ENCODE assay signal across 8 cellular contexts in the genomic region with DNA sequence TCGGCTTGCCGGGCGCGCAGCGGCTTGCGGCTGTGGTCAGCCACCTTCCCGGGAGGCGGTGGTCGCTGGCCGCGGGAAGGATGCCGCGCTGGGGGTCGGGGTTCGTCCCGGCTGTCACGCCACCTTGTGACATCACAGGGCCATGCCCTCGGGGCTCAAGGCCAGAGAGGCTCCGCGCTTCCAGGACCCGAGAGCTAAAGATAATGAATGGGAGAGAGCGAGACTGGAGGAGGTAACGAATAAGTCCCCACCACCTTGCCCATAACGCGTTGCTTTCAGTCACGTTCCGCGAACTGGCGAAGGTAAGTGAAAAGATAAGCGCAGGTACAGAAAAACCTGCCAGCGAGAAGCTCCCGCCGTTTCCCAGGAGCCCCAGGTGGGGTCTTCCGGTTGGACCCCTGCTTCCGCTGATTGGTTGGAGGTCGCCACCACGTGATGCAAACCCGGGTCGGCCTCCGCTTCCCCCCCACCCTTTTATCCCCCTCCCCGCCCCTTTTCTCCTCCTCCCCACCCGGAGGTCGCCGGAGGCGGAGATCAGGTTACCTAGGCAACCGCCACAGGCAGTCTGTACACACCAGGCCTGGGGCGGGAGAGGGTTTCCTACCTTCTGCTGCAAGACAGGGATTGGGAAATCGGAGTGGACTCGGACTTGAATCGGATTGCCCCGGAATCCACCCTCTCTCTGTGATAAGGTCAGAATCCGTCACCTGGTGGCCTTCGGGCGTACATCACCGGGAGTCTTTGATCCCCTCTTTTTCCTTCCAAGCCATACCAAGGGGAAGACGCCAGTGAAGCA. TPM values are rescaled to one million over a fixed set of nuclear protein-coding genes. Genes with fewer than 3 reads are reported as not detected.
DNase-seq lines count a peak whose midpoint lies in the region; ATAC-seq, FAIRE-seq and TF ChIP-seq lines count a peak whose summit lies in the region.

A gene (plus strand): TSS at position 563 of the 796 bp plus-strand sequence.

- peak within 1 kb of the TSS; percentile 87 for H2BK12ac ChIP-seq in H9 (ENCODE audit: insufficient read length, low read depth, low read length)

- H3T11ph ChIP-seq in H9 (ENCODE audit: low read length), result peak within 1 kb of the TSS; percentile 13

- H4K5ac ChIP-seq in H9 (ENCODE audit: insufficient read length, low read depth, low read length), result peak within 1 kb of the TSS; percentile 49

- peak within 1 kb of the TSS; percentile 84 for H2BK120ac ChIP-seq in H9 (ENCODE audit: low read depth, low read length, poor library complexity, severe bottlenecking)

- peaks cover 4 to 17% (median 5%) of the 10 kb centered on the region in 3 experiments; a peak in 6 of 7 replicates for H3K36me3 Mint-ChIP-seq in H9 (ENCODE audit: insufficient read depth in 1 of 3, low read depth in 3 of 3)

- intact Hi-C loops in K562 (cut with micrococcal nuclease), result loop anchor here (5.0 kb wide), 1 partner anchor 287 kb away; no protein-coding TSS in a partner anchor
- intact Hi-C loops in sigmoid colon (cut with DNase I), result no loop called here

- H2BK5ac ChIP-seq in H9 (ENCODE audit: insufficient read length, low read length), result peak within 1 kb of the TSS; percentile 32

- CTCF ChIA-PET in K562 (lab: Yijun Ruan, JAX; ENCODE audit: low intra/inter-chr PET ratio), result no interaction called here

- no peaks in the 10 kb centered on the region for H3K4me1 ChIP-seq in H9 (ENCODE audit: insufficient read depth, low read length)
- peaks cover 0 to 6% of the 10 kb centered on the region in 2 experiments; a peak in 3 of 5 replicates for H3K4me1 ChIP-seq in K562 (replicated peaks in 1 of 2; ENCODE audit: control insufficient read depth in 2 of 2, insufficient read depth in 2 of 2, low read length in 2 of 2)
- H3K4me1 ChIP-seq in sigmoid colon, result peaks cover 0 to 15% (median 14%) of the 10 kb centered on the region in 4 donors

- H3K27ac ChIP-seq in H9 (ENCODE audit: insufficient read length, low read depth, low read length), result peak within 1 kb of the TSS; percentile 89
- H3K27ac ChIP-seq in K562 (ENCODE audit: extremely low read depth, low read depth, low read length), result no peak within 1 kb of the TSS
- H3K27ac ChIP-seq in sigmoid colon, result no peak within 1 kb of the TSS

- peak; percentile 12 for DNase-seq in AG20443 (ENCODE audit: low spot score)
- peak; percentile 98 for DNase-seq in H9
- peak; percentile 43 for DNase-seq in NCI-H526 treated with DMSO at 0.1 percent for 48 hours (lab: John Stamatoyannopoulos, UW)
- peak in 3 of 4 experiments; percentile 8 to 17 (median 17) for DNase-seq in K562 (ENCODE audit: extremely low read depth in 1 of 4, low spot score in 3 of 4)
- DNase-seq in sigmoid colon, result no peak
- DNase-seq in activated effector memory CD4-positive, alpha-beta T cell treated with Interleukin-2 at 50 U/mL for 16 hours, result no peak

- no TSS peak for BruUV-seq in K562 (replicated peaks; lab: Mats Ljungman, UMichigan)

- in situ Hi-C loops in K562 (cut with MboI), result no loop called here

- no peaks in the 10 kb centered on the region for H3K27me3 ChIP-seq in H9 (ENCODE audit: insufficient read depth, low read length)
- peaks cover 0 to 4% of the 10 kb centered on the region in 2 experiments; a peak in 3 of 5 replicates for H3K27me3 ChIP-seq in K562 (ENCODE audit: control insufficient read depth in 2 of 2, insufficient read depth in 2 of 2, low read length in 2 of 2)
- peaks cover 9 to 42% (median 13%) of the 10 kb centered on the region in 3 donors for H3K27me3 ChIP-seq in sigmoid colon

- peak within 1 kb of the TSS; percentile 18 for H3K4me3 ChIP-seq in K562
- H3K4me3 ChIP-seq in iPS-18c (ENCODE audit: insufficient read depth, low read depth, low read length), result peak within 1 kb of the TSS; percentile 90
- peak within 1 kb of the TSS; percentile 20 to 40 (median 32) for H3K4me3 ChIP-seq in sigmoid colon

- H3K79me1 ChIP-seq in H9 (ENCODE audit: insufficient read depth, low read depth, low read length, poor library complexity, severe bottlenecking), result no peaks in the 10 kb centered on the region

- no peak within 1 kb of the TSS for H4K91ac ChIP-seq in H9 (ENCODE audit: insufficient read length, low read depth, low read length)

- H4K8ac ChIP-seq in H9 (replicated peaks; ENCODE audit: insufficient read length, low read depth, low read length), result no peak within 1 kb of the TSS

- H3K27ac Mint-ChIP-seq in H9, result peak within 1 kb of the TSS; percentile 86 to 99 (median 99)

- H3K23ac ChIP-seq in H9 (ENCODE audit: insufficient read length, low read depth, low read length), result no peak within 1 kb of the TSS

- H3K9me3 ChIP-seq in H9 (ENCODE audit: control insufficient read depth, low read depth, low read length) (no peaks in the 10 kb centered on the region), K562 (replicated peaks; ENCODE audit: control insufficient read depth, insufficient read depth, low read depth, low read length) (no peaks in the 10 kb centered on the region), iPS-18c (ENCODE audit: control insufficient read depth, insufficient read depth, low read length) (no peaks in the 10 kb centered on the region), sigmoid colon (no peaks in the 10 kb centered on the region)

- TF ChIP-seq POLR2A in K562 (conservative IDR thresholded peaks at IDR 0.05) (no peak), sigmoid colon (IDR thresholded peaks at IDR 0.05) (no peak)

- H3K79me2 ChIP-seq in H9 (ENCODE audit: insufficient read depth, low read length), result no peaks in the 10 kb centered on the region
- no peaks in the 10 kb centered on the region for H3K79me2 ChIP-seq in K562 (ENCODE audit: control insufficient read depth, insufficient read depth, low read length)

- peaks cover 0 to 2% of the 10 kb centered on the region in 2 experiments; a peak in 1 of 5 replicates for H3K9me3 Mint-ChIP-seq in H9

- H4K20me1 ChIP-seq in H9 (ENCODE audit: control insufficient read depth, insufficient read depth, insufficient read length) (no peaks in the 10 kb centered on the region), K562 (replicated peaks; ENCODE audit: control insufficient read depth, insufficient read depth, low read length) (no peaks in the 10 kb centered on the region)

- no peak within 1 kb of the TSS for H2BK20ac ChIP-seq in H9 (ENCODE audit: low read depth, low read length, poor library complexity, severe bottlenecking)

- peaks cover 8% of the 10 kb centered on the region for H3K23me2 ChIP-seq in H9 (ENCODE audit: insufficient read length, low read depth, low read length, poor library complexity, severe bottlenecking)

- H3K18ac ChIP-seq in H9 (ENCODE audit: insufficient read length, low read depth, low read length), result peak within 1 kb of the TSS; percentile 92

- H3K4ac ChIP-seq in H9 (ENCODE audit: low read depth, low read length), result no peak within 1 kb of the TSS; the same call in 1 of the 2 replicates

- H3K36me3 ChIP-seq in K562 (ENCODE audit: control insufficient read depth, insufficient read depth, low read length), result no peaks in the 10 kb centered on the region
- no peaks in the 10 kb centered on the region for H3K36me3 ChIP-seq in sigmoid colon

- no peak within 1 kb of the TSS for H2AK5ac ChIP-seq in H9 (ENCODE audit: insufficient read length, low read length)

- peaks cover 2% of the 10 kb centered on the region for H3K27me3 Mint-ChIP-seq in H9 (ENCODE audit: low read depth)

- no peaks in the 10 kb centered on the region for H3K9me1 ChIP-seq in K562 (ENCODE audit: control insufficient read depth, insufficient read depth, low read length)

- peak within 1 kb of the TSS; percentile 80 for H3K14ac ChIP-seq in H9 (ENCODE audit: insufficient read depth, low read length)

- peaks cover 11 to 14% of the 10 kb centered on the region in 2 experiments for H3K4me1 Mint-ChIP-seq in H9

- no peak for FAIRE-seq in K562 (lab: Jason Lieb, UNC)

- peak within 1 kb of the TSS; percentile 92 for H3K4me2 ChIP-seq in H9 (ENCODE audit: insufficient read depth, insufficient read length, low read length)
- peak within 1 kb of the TSS; percentile 32 for H3K4me2 ChIP-seq in K562 (ENCODE audit: insufficient read depth, low read length)

- TF ChIP-seq CTCF in H9 (conservative IDR thresholded peaks at IDR 0.05) (peak; percentile 19; the same call in 1 of the 3 replicates), K562 (IDR thresholded peaks at IDR 0.05 in 2 of 3, conservative IDR thresholded peaks at IDR 0.05 in 1 of 3; ENCODE audit: insufficient read depth in 2 of 3, low read depth in 1 of 3, low read length in 3 of 3) (no peak), sigmoid colon (IDR thresholded peaks at IDR 0.05) (no peak)

- WGBS in H9 (ENCODE audit: extremely low coverage, insufficient read length, low lambda C conversion rate), result no CpG with 5 or more reads among the region's 56 CpGs
- WGBS in K562 (ENCODE audit: insufficient coverage, low coverage, missing lambda C conversion rate), result 3% methylated on average over 37 of the region's 56 CpGs
- WGBS in sigmoid colon, 2 donors, result 3 to 9% methylated on average over 56 of the region's 56 CpGs

- H2AFZ ChIP-seq in H9 (ENCODE audit: low read length) (peak within 1 kb of the TSS; percentile 41), K562 (ENCODE audit: low read depth, low read length) (0 out of 2 replicates have a peak within 1 kb of the TSS, but pooled peaks have one; percentile 40)

- no peak for TF ChIP-seq EP300 in K562 (IDR thresholded peaks at IDR 0.05; ENCODE audit: low read length)
- TF ChIP-seq EP300 in sigmoid colon (IDR thresholded peaks at IDR 0.05), result no peak

- peak within 1 kb of the TSS; percentile 81 to 88 for H3K4me3 Mint-ChIP-seq in H9

- peak; percentile 47; the same call in 2 of the 3 replicates for ATAC-seq in K562
- ATAC-seq in HG02571 (IDR thresholded peaks at IDR 0.05; ENCODE audit: unreplicated experiment), result no peak

- H2BK15ac ChIP-seq in H9 (ENCODE audit: low read depth, low read length), result no peak within 1 kb of the TSS

- POLR2A ChIA-PET in K562 (lab: Yijun Ruan, JAX), result interaction anchor here (0.6 kb wide), 1 partner anchor 232 kb away, joined by 3 read pairs; no protein-coding TSS in a partner anchor

- TF ChIP-seq RAD21 in K562 (CRISPR knock-in tag; conservative IDR thresholded peaks at IDR 0.05 in 1 of 2, IDR thresholded peaks at IDR 0.05 in 1 of 2), result no peak

- H3K9ac ChIP-seq in H9 (ENCODE audit: extremely low read depth, insufficient read length, low read length), result peak within 1 kb of the TSS; percentile 64
- H3K9ac ChIP-seq in K562 (ENCODE audit: insufficient read depth in 1 of 2, low read depth in 2 of 2, low read length in 2 of 2), result no peak within 1 kb of the TSS; a peak in 1 of 4 replicates

- H3K56ac ChIP-seq in H9 (ENCODE audit: insufficient read length, low read depth, low read length), result no peak within 1 kb of the TSS

RNA-seq across cellular contexts. Expression of the gene that starts here (rescaled TPM):
- total RNA-seq in H9 (2021) (0.39 and 0.77 TPM in 2 replicates), K562 (2014; rRNA removed) (not detected in 2 replicates), K562 (2014; rRNA removed; fragmentation: Illumina TruSeq; extraction: Trizol) (not detected in 2 replicates), K562 (2015; rRNA removed; fragmentation: Illumina TruSeq; extraction: Trizol) (not detected in 2 replicates), K562 (2021) (not detected in 2 replicates), sigmoid colon (not detected)
- total RNA-seq in K562 (2011; cell fraction: chromatin; rRNA removed; ENCODE audit: low replicate concordance), result not detected in 2 replicates
- total RNA-seq in K562 (2011; cell fraction: nucleolus; rRNA removed), result not detected in 2 replicates
- total RNA-seq in K562 (2011; cell fraction: nucleoplasm; rRNA removed), result not detected in 2 replicates
- polyA plus RNA-seq in K562 (2011; rRNA removed) (not detected in 2 replicates), K562 (2014; fragmentation: Illumina TruSeq; extraction: Trizol) (not detected in 2 replicates), K562 (2014; fragmentation: Nextera tagmentation; extraction: Ambion mirVana) (not detected), K562 (2014; rRNA removed) (not detected in 2 replicates), sigmoid colon (not detected)
- not detected in 2 replicates for polyA plus RNA-seq in K562 (2011; cell fraction: cytosol; rRNA removed)
- polyA plus RNA-seq in K562 (2011; cell fraction: nucleus; rRNA removed), result not detected in 2 replicates
- 0.07 TPM in 1 of 2 replicates, not detected in the other for polyA plus RNA-seq in K562 (2012)
- not detected in 2 replicates for polyA minus RNA-seq in K562 (2011; rRNA and poly(A)+ RNA removed)
- polyA minus RNA-seq in K562 (2011; cell fraction: cytosol; rRNA and poly(A)+ RNA removed), result not detected in 2 replicates
- polyA minus RNA-seq in K562 (2011; cell fraction: nucleus; rRNA and poly(A)+ RNA removed), result not detected in 2 replicates

Comparison
In these comparisons a context has a peak if more than half of its experiments do, and no peak if none do; other contexts are left out.
1. Peak in DNase-seq, H3K27ac ChIP-seq, H3K9ac ChIP-seq and H3K4me2 ChIP-seq in H9; RNA of the gene not detected or under 1 TPM.
2. Peak in DNase-seq, ATAC-seq, H3K4me3 ChIP-seq and H3K4me2 ChIP-seq in K562; RNA of the gene not detected or under 1 TPM.
3. DNase-seq: peak in AG20443 (single experiment) and NCI-H526 treated with DMSO at 0.1 percent for 48 hours (single experiment); none in sigmoid colon (single experiment) and activated effector memory CD4-positive, alpha-beta T cell treated with Interleukin-2 at 50 U/mL for 16 hours (single experiment).
4. H3K4me3 ChIP-seq: peak in every context shown above with its lines; median percentile 90 in iPS-18c; 32 in sigmoid colon; 18 in K562.